In genomic region chr10:12332572-12333381, GRCh38 we compare ENCODE assay signal across 8 cellular contexts. TPM values are rescaled to one million over a fixed set of nuclear protein-coding genes. Genes with fewer than 3 reads are reported as not detected.
A peak's percentile ranks its signal among the peaks of the same experiment; 100 is the strongest.
DNase-seq lines count a peak whose midpoint lies in the region; ATAC-seq and TF ChIP-seq lines count a peak whose summit lies in the region.

No MANE protein-coding gene starts in this region.

- peak overlapping the region; percentile 9 to 60 for H3K4me3 Mint-ChIP-seq in stimulated activated naive B cell treated with anti-CD40 and anti-IgM and Interleukin-4, amounts not matched to agents 10 μg/mL and 1 μg/mL and 100 μg/mL, for 72 hours
- no peak overlapping the region for H3K4me3 Mint-ChIP-seq in activated CD4-positive, alpha-beta T cell treated with anti-CD3 and anti-CD28 coated beads, Interleukin-2, amount 10 ng/mL, durations not matched to agents 24 days and 14 days

- H3K36me3 Mint-ChIP-seq in stimulated activated naive B cell treated with anti-CD40 and anti-IgM and Interleukin-4, amounts not matched to agents 10 μg/mL and 1 μg/mL and 100 μg/mL, for 72 hours = no peaks in the 10 kb centered on the region
- H3K36me3 Mint-ChIP-seq in activated CD4-positive, alpha-beta T cell treated with anti-CD3 and anti-CD28 coated beads, Interleukin-2, amount 10 ng/mL, durations not matched to agents 24 days and 14 days (ENCODE audit: low read depth) = no peaks in the 10 kb centered on the region

- H3K4me3 ChIP-seq in fibroblast of the aortic adventitia (ENCODE audit: low read depth, low read length) = no peak overlapping the region

- TF ChIP-seq CTCF in fibroblast of the aortic adventitia (IDR thresholded peaks at IDR 0.05; ENCODE audit: insufficient read depth, low read length) = no peak

- peaks cover 22 to 44% of the 10 kb centered on the region in 2 donors for H3K4me1 Mint-ChIP-seq in stimulated activated naive B cell treated with anti-CD40 and anti-IgM and Interleukin-4, amounts not matched to agents 10 μg/mL and 1 μg/mL and 100 μg/mL, for 72 hours
- H3K4me1 Mint-ChIP-seq in activated CD4-positive, alpha-beta T cell treated with anti-CD3 and anti-CD28 coated beads, Interleukin-2, amount 10 ng/mL, durations not matched to agents 24 days and 14 days = peaks cover 6% of the 10 kb centered on the region

- H3K9me3 Mint-ChIP-seq in stimulated activated naive B cell treated with anti-CD40 and anti-IgM and Interleukin-4, amounts not matched to agents 10 μg/mL and 1 μg/mL and 100 μg/mL, for 72 hours = no peaks in the 10 kb centered on the region
- H3K9me3 Mint-ChIP-seq in activated CD4-positive, alpha-beta T cell treated with anti-CD3 and anti-CD28 coated beads, Interleukin-2, amount 10 ng/mL, durations not matched to agents 24 days and 14 days = no peaks in the 10 kb centered on the region

- ATAC-seq in SK-N-SH treated with all-trans-retinoic acid at 6 μM for 48 hours (peak; percentile 7; the same call in 2 of the 3 replicates), GM18520 (IDR thresholded peaks at IDR 0.05; ENCODE audit: unreplicated experiment) (no peak)
- ATAC-seq in stimulated activated naive B cell treated with anti-CD40 and anti-IgM and Interleukin-4, amounts not matched to agents 10 μg/mL and 1 μg/mL and 100 μg/mL, for 72 hours (replicated peaks) = no peak

- peak; percentile 41 for DNase-seq in NCI-H146 (lab: John Stamatoyannopoulos, UW)
- DNase-seq in NCI-H146 treated with DMSO at 0.1 percent for 48 hours (lab: John Stamatoyannopoulos, UW; ENCODE audit: unreplicated experiment) = no peak
- DNase-seq in fibroblast of the aortic adventitia (ENCODE audit: low read depth) = peak; percentile 42
- DNase-seq in stimulated activated naive B cell treated with anti-CD40 and anti-IgM and Interleukin-4, amounts not matched to agents 10 μg/mL and 1 μg/mL and 100 μg/mL, for 72 hours = no peak
- no peak for DNase-seq in activated CD4-positive, alpha-beta T cell treated with anti-CD3 and anti-CD28 coated beads, Interleukin-2, amount 10 ng/mL, durations not matched to agents 24 days and 14 days
- no peak for DNase-seq in AG08396 (ENCODE audit: low spot score)

- H3K27ac Mint-ChIP-seq in stimulated activated naive B cell treated with anti-CD40 and anti-IgM and Interleukin-4, amounts not matched to agents 10 μg/mL and 1 μg/mL and 100 μg/mL, for 72 hours = peak overlapping the region; percentile 65
- H3K27ac Mint-ChIP-seq in activated CD4-positive, alpha-beta T cell treated with anti-CD3 and anti-CD28 coated beads, Interleukin-2, amount 10 ng/mL, durations not matched to agents 24 days and 14 days = no peak overlapping the region

- H3K27me3 Mint-ChIP-seq in stimulated activated naive B cell treated with anti-CD40 and anti-IgM and Interleukin-4, amounts not matched to agents 10 μg/mL and 1 μg/mL and 100 μg/mL, for 72 hours = no peaks in the 10 kb centered on the region
- peaks cover 13% of the 10 kb centered on the region for H3K27me3 Mint-ChIP-seq in activated CD4-positive, alpha-beta T cell treated with anti-CD3 and anti-CD28 coated beads, Interleukin-2, amount 10 ng/mL, durations not matched to agents 24 days and 14 days

- intact Hi-C loops in activated CD4-positive, alpha-beta T cell treated with anti-CD3 and anti-CD28 coated beads, Interleukin-2, amount 10 ng/mL, durations not matched to agents 24 days and 14 days (cut with micrococcal nuclease) = no loop called here

TF ChIP-seq in SK-N-SH treated with all-trans-retinoic acid at 6 μM for 48 hours, 23 proteins besides CTCF, POLR2A, EP300 and RAD21:
- TF ChIP-seq ESRRG (CRISPR knock-in tag; IDR thresholded peaks at IDR 0.05) (no peak), CREB5 (CRISPR knock-in tag; IDR thresholded peaks at IDR 0.05; ENCODE audit: low read depth) (no peak), PPARA (CRISPR knock-in tag; IDR thresholded peaks at IDR 0.05; ENCODE audit: borderline replicate concordance) (no peak), OSR1 (CRISPR knock-in tag; IDR thresholded peaks at IDR 0.05) (no peak), ISL1 (CRISPR knock-in tag; IDR thresholded peaks at IDR 0.05) (no peak), ZNF70 (CRISPR knock-in tag; IDR thresholded peaks at IDR 0.05) (no peak), ZNF8 (CRISPR knock-in tag; IDR thresholded peaks at IDR 0.05) (no peak), SNAI2 (CRISPR knock-in tag; IDR thresholded peaks at IDR 0.05) (no peak), ZFP30 (CRISPR knock-in tag; IDR thresholded peaks at IDR 0.05) (no peak), ARNTL (CRISPR knock-in tag; IDR thresholded peaks at IDR 0.05; ENCODE audit: borderline replicate concordance, low read depth) (no peak), ZNF565 (CRISPR knock-in tag; conservative IDR thresholded peaks at IDR 0.05; ENCODE audit: low read depth) (no peak)
- TF ChIP-seq, protein P1, sequence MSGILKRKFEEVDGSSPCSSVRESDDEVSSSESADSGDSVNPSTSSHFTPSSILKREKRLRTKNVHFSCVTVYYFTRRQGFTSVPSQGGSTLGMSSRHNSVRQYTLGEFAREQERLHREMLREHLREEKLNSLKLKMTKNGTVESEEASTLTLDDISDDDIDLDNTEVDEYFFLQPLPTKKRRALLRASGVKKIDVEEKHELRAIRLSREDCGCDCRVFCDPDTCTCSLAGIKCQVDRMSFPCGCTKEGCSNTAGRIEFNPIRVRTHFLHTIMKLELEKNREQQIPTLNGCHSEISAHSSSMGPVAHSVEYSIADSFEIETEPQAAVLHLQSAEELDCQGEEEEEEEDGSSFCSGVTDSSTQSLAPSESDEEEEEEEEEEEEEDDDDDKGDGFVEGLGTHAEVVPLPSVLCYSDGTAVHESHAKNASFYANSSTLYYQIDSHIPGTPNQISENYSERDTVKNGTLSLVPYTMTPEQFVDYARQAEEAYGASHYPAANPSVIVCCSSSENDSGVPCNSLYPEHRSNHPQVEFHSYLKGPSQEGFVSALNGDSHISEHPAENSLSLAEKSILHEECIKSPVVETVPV (CRISPR knock-in tag; IDR thresholded peaks at IDR 0.05) = no peak

RNA-seq across cellular contexts. Expression of gene CAMK1D, which starts 16.6 kb away (rescaled TPM):
- 2.3 and 9.8 TPM in 2 replicates for total RNA-seq in fibroblast of the aortic adventitia (ENCODE audit: low replicate concordance)
- total RNA-seq in activated CD4-positive, alpha-beta T cell treated with anti-CD3 and anti-CD28 coated beads, Interleukin-2, amount 10 ng/mL, durations not matched to agents 24 days and 14 days = 5.6 and 6.6 TPM in 2 replicates

Comparison
In these comparisons a context has a peak if more than half of its experiments do, and no peak if none do; other contexts are left out.
1. DNase-seq: peak in NCI-H146 (single experiment) and fibroblast of the aortic adventitia (single experiment); none in NCI-H146 treated with DMSO at 0.1 percent for 48 hours (single experiment), stimulated activated naive B cell treated with anti-CD40 and anti-IgM and Interleukin-4, amounts not matched to agents 10 μg/mL and 1 μg/mL and 100 μg/mL, for 72 hours (single experiment), activated CD4-positive, alpha-beta T cell treated with anti-CD3 and anti-CD28 coated beads, Interleukin-2, amount 10 ng/mL, durations not matched to agents 24 days and 14 days (single experiment) and AG08396 (single experiment).